Comparison of ENCODE assay signal across 8 cellular contexts in genomic region chr20:45987108-45987780, GRCh38. TPM values are rescaled to one million over a fixed set of nuclear protein-coding genes. Genes with fewer than 3 reads are reported as not detected.
DNase-seq lines count a peak whose midpoint lies in the region; ATAC-seq and TF ChIP-seq lines count a peak whose summit lies in the region.

No MANE protein-coding gene starts in this region.

- ATAC-seq in upper lobe of left lung (ENCODE audit: low FRiP score in 2 of 2) = peak; percentile 89 to 90
- ATAC-seq in GM19023 (IDR thresholded peaks at IDR 0.05; ENCODE audit: unreplicated experiment) = no peak

- H3K36me3 ChIP-seq in ovary (no peaks in the 10 kb centered on the region), upper lobe of left lung (no peaks in the 10 kb centered on the region)

- H3K4me1 Mint-ChIP-seq in activated T-helper 2 cell treated with anti-CD3 and anti-CD28 coated beads, Interferon-gamma antibody, Interleukin-2, Interleukin-4, amounts not matched to agents 10 μg/mL and 5 μg/mL and 100 μg/mL, durations not matched to agents 14 hours and 24 hours and 36 hours (ENCODE audit: low read depth) = peaks cover 6% of the 10 kb centered on the region

- TF ChIP-seq POLR2A in ovary (IDR thresholded peaks at IDR 0.05) (no peak), upper lobe of left lung (IDR thresholded peaks at IDR 0.05) (no peak)

- TF ChIP-seq EP300 in ovary (IDR thresholded peaks at IDR 0.05) = no peak
- no peak for TF ChIP-seq EP300 in upper lobe of left lung (IDR thresholded peaks at IDR 0.05)

- DNase-seq in DMS53 treated with DMSO at 0.1 percent for 48 hours (lab: John Stamatoyannopoulos, UW; ENCODE audit: unreplicated experiment) (peak; percentile 46), HUDEP-2 (lab: John Stamatoyannopoulos, UW; ENCODE audit: unreplicated experiment in 76 of 76) (peak in 59 of 76 experiments; percentile 1 to 78 (median 50)), SHP77 treated with DMSO at 0.1 percent for 48 hours (lab: John Stamatoyannopoulos, UW) (peak; percentile 41), foreskin fibroblast (peak in 1 of 2 donors; percentile 78), ovary (peak in 4 of 5 donors; percentile 60 to 77 (median 62)), upper lobe of left lung (peak; percentile 84 to 91)
- peak; percentile 61 for DNase-seq in activated T-helper 2 cell treated with anti-CD3 and anti-CD28 coated beads, Interferon-gamma antibody, Interleukin-2, Interleukin-4, amounts not matched to agents 10 μg/mL and 5 μg/mL and 100 μg/mL, durations not matched to agents 14 hours and 24 hours and 36 hours (ENCODE audit: low spot score)

- no peaks in the 10 kb centered on the region for H3K9me3 Mint-ChIP-seq in activated T-helper 2 cell treated with anti-CD3 and anti-CD28 coated beads, Interferon-gamma antibody, Interleukin-2, Interleukin-4, amounts not matched to agents 10 μg/mL and 5 μg/mL and 100 μg/mL, durations not matched to agents 14 hours and 24 hours and 36 hours

- H3K27me3 ChIP-seq in ovary = no peaks in the 10 kb centered on the region
- no peaks in the 10 kb centered on the region for H3K27me3 ChIP-seq in upper lobe of left lung

- no peaks in the 10 kb centered on the region for H3K36me3 Mint-ChIP-seq in activated T-helper 2 cell treated with anti-CD3 and anti-CD28 coated beads, Interferon-gamma antibody, Interleukin-2, Interleukin-4, amounts not matched to agents 10 μg/mL and 5 μg/mL and 100 μg/mL, durations not matched to agents 14 hours and 24 hours and 36 hours (ENCODE audit: low read depth)

- no peak overlapping the region for H3K27ac Mint-ChIP-seq in activated T-helper 2 cell treated with anti-CD3 and anti-CD28 coated beads, Interferon-gamma antibody, Interleukin-2, Interleukin-4, amounts not matched to agents 10 μg/mL and 5 μg/mL and 100 μg/mL, durations not matched to agents 14 hours and 24 hours and 36 hours

- no peaks in the 10 kb centered on the region for H3K4me1 ChIP-seq in ovary (ENCODE audit: insufficient read depth)
- H3K4me1 ChIP-seq in upper lobe of left lung = no peaks in the 10 kb centered on the region

- no peak overlapping the region for H3K27ac ChIP-seq in ovary
- H3K27ac ChIP-seq in upper lobe of left lung = no peak overlapping the region

- H3K4me3 Mint-ChIP-seq in activated T-helper 2 cell treated with anti-CD3 and anti-CD28 coated beads, Interferon-gamma antibody, Interleukin-2, Interleukin-4, amounts not matched to agents 10 μg/mL and 5 μg/mL and 100 μg/mL, durations not matched to agents 14 hours and 24 hours and 36 hours (ENCODE audit: low read depth) = no peak overlapping the region

- no peak overlapping the region for H3K4me3 ChIP-seq in foreskin fibroblast (ENCODE audit: low read depth in 1 of 2, low read length in 2 of 2)
- H3K4me3 ChIP-seq in ovary = no peak overlapping the region
- no peak overlapping the region for H3K4me3 ChIP-seq in upper lobe of left lung

- WGBS in ovary, 3 donors = 6 to 8% (median 6%) methylated on average over 16 of the region's 16 CpGs
- 6 to 17% methylated on average over 6 to 13 of the region's 16 CpGs for WGBS in upper lobe of left lung, 2 donors

- H3K9me3 ChIP-seq in ovary = no peaks in the 10 kb centered on the region
- no peaks in the 10 kb centered on the region for H3K9me3 ChIP-seq in upper lobe of left lung

- peak; percentile 93 for TF ChIP-seq CTCF in foreskin fibroblast (IDR thresholded peaks at IDR 0.05; ENCODE audit: low read depth, low read length)
- peak in 1 of 3 donors; percentile 28 for TF ChIP-seq CTCF in ovary (IDR thresholded peaks at IDR 0.05)
- TF ChIP-seq CTCF in upper lobe of left lung (IDR thresholded peaks at IDR 0.05) = peak; percentile 72 to 82 (median 80)

- H3K27me3 Mint-ChIP-seq in activated T-helper 2 cell treated with anti-CD3 and anti-CD28 coated beads, Interferon-gamma antibody, Interleukin-2, Interleukin-4, amounts not matched to agents 10 μg/mL and 5 μg/mL and 100 μg/mL, durations not matched to agents 14 hours and 24 hours and 36 hours (ENCODE audit: low read depth) = peaks cover 19% of the 10 kb centered on the region

- intact Hi-C loops in activated T-helper 2 cell treated with anti-CD3 and anti-CD28 coated beads, Interferon-gamma antibody, Interleukin-2, Interleukin-4, amounts not matched to agents 10 μg/mL and 5 μg/mL and 100 μg/mL, durations not matched to agents 14 hours and 24 hours and 36 hours (cut with micrococcal nuclease) = loop anchor here (1.0 kb wide), 1 partner anchor 25 kb away; no protein-coding TSS in a partner anchor
- intact Hi-C loops in ovary (cut with DNase I) = loop anchor here in 1 of 4 donors (10.0 kb wide), 1 partner anchor 108 kb away; no protein-coding TSS in a partner anchor

RNA-seq across cellular contexts. Expression of gene ZNF335, which starts 15.2 kb away (rescaled TPM):
- 35.7 and 36.1 TPM in 2 replicates for total RNA-seq in activated T-helper 2 cell treated with anti-CD3 and anti-CD28 coated beads, Interferon-gamma antibody, Interleukin-2, Interleukin-4, amounts not matched to agents 10 μg/mL and 5 μg/mL and 100 μg/mL, durations not matched to agents 14 hours and 24 hours and 36 hours
- 10 to 100 TPM; 14.2 to 25.7 (median 20.0) TPM for total RNA-seq in ovary
- polyA plus RNA-seq in ovary = 10 to 100 TPM in 1 of 2 donors, 1 to 10 TPM in 1; 3.5 to 15.7 TPM
- total RNA-seq in upper lobe of left lung = 10 to 100 TPM; 17.4 to 41.9 (median 23.0) TPM

RNA-seq across cellular contexts. Expression of gene MMP9, which starts 21.5 kb away (rescaled TPM):
- 0.16 TPM in 1 of 2 replicates, not detected in the other for total RNA-seq in activated T-helper 2 cell treated with anti-CD3 and anti-CD28 coated beads, Interferon-gamma antibody, Interleukin-2, Interleukin-4, amounts not matched to agents 10 μg/mL and 5 μg/mL and 100 μg/mL, durations not matched to agents 14 hours and 24 hours and 36 hours
- total RNA-seq in ovary (1 to 10 TPM in 2 of 7 donors, under 1 TPM in 5; 0.10 to 1.7 (median 0.28) TPM), upper lobe of left lung (10 to 100 TPM in 4 of 6 donors, 1 to 10 TPM in 2; 4.2 to 20.8 (median 14.2) TPM)
- under 1 TPM; 0.16 to 0.25 TPM for polyA plus RNA-seq in ovary

RNA-seq across cellular contexts. Expression of gene SLC12A5, which starts 41.8 kb away (rescaled TPM):
- total RNA-seq in activated T-helper 2 cell treated with anti-CD3 and anti-CD28 coated beads, Interferon-gamma antibody, Interleukin-2, Interleukin-4, amounts not matched to agents 10 μg/mL and 5 μg/mL and 100 μg/mL, durations not matched to agents 14 hours and 24 hours and 36 hours = 0.73 TPM in 1 of 2 replicates, not detected in the other
- 1 to 10 TPM in 5 of 7 donors, not detected in 2; 1.1 to 2.1 (median 1.3) TPM for total RNA-seq in ovary
- 1 to 10 TPM; 2.2 to 3.8 TPM for polyA plus RNA-seq in ovary
- total RNA-seq in upper lobe of left lung = 1 to 10 TPM in 1 of 6 donors, under 1 TPM in 1, not detected in 4; 0.69 to 1.3 TPM

RNA-seq across cellular contexts. Expression of gene PCIF1, which starts 52.8 kb away (rescaled TPM):
- total RNA-seq in activated T-helper 2 cell treated with anti-CD3 and anti-CD28 coated beads, Interferon-gamma antibody, Interleukin-2, Interleukin-4, amounts not matched to agents 10 μg/mL and 5 μg/mL and 100 μg/mL, durations not matched to agents 14 hours and 24 hours and 36 hours = 27.5 and 28.6 TPM in 2 replicates
- total RNA-seq in ovary (10 to 100 TPM; 34.5 to 73.7 (median 59.8) TPM), upper lobe of left lung (10 to 100 TPM; 41.7 to 59.7 (median 47.1) TPM)
- polyA plus RNA-seq in ovary = 10 to 100 TPM; 14.6 to 48.2 TPM
